1 cellular context compared by ENCODE assay signal in genomic region chr2:98511981-98512380, GRCh38.
TF ChIP-seq lines count a peak whose summit lies in the region.

No MANE protein-coding gene starts in this region.

TF ChIP-seq in HepG2, 621 proteins besides CTCF, POLR2A, EP300 and RAD21:
- no peak for TF ChIP-seq LBX2 (CRISPR knock-in tag; IDR thresholded peaks at IDR 0.05; ENCODE audit: borderline replicate concordance)
- no peak for TF ChIP-seq HNRNPH1 (optimal IDR thresholded peaks at IDR 0.05; ENCODE audit: low read depth, low read length)
- TF ChIP-seq MNT (IDR thresholded peaks at IDR 0.05): peak; percentile 36; the same call in 1 of the 2 replicates
